1 cellular context compared by ENCODE assay signal in genomic region chr12:53569174-53569557, GRCh38.
TF ChIP-seq lines count a peak whose summit lies in the region.

No MANE protein-coding gene starts in this region.

TF ChIP-seq in GM23338, 12 proteins besides CTCF, POLR2A, EP300 and RAD21:
- TF ChIP-seq, protein P1, sequence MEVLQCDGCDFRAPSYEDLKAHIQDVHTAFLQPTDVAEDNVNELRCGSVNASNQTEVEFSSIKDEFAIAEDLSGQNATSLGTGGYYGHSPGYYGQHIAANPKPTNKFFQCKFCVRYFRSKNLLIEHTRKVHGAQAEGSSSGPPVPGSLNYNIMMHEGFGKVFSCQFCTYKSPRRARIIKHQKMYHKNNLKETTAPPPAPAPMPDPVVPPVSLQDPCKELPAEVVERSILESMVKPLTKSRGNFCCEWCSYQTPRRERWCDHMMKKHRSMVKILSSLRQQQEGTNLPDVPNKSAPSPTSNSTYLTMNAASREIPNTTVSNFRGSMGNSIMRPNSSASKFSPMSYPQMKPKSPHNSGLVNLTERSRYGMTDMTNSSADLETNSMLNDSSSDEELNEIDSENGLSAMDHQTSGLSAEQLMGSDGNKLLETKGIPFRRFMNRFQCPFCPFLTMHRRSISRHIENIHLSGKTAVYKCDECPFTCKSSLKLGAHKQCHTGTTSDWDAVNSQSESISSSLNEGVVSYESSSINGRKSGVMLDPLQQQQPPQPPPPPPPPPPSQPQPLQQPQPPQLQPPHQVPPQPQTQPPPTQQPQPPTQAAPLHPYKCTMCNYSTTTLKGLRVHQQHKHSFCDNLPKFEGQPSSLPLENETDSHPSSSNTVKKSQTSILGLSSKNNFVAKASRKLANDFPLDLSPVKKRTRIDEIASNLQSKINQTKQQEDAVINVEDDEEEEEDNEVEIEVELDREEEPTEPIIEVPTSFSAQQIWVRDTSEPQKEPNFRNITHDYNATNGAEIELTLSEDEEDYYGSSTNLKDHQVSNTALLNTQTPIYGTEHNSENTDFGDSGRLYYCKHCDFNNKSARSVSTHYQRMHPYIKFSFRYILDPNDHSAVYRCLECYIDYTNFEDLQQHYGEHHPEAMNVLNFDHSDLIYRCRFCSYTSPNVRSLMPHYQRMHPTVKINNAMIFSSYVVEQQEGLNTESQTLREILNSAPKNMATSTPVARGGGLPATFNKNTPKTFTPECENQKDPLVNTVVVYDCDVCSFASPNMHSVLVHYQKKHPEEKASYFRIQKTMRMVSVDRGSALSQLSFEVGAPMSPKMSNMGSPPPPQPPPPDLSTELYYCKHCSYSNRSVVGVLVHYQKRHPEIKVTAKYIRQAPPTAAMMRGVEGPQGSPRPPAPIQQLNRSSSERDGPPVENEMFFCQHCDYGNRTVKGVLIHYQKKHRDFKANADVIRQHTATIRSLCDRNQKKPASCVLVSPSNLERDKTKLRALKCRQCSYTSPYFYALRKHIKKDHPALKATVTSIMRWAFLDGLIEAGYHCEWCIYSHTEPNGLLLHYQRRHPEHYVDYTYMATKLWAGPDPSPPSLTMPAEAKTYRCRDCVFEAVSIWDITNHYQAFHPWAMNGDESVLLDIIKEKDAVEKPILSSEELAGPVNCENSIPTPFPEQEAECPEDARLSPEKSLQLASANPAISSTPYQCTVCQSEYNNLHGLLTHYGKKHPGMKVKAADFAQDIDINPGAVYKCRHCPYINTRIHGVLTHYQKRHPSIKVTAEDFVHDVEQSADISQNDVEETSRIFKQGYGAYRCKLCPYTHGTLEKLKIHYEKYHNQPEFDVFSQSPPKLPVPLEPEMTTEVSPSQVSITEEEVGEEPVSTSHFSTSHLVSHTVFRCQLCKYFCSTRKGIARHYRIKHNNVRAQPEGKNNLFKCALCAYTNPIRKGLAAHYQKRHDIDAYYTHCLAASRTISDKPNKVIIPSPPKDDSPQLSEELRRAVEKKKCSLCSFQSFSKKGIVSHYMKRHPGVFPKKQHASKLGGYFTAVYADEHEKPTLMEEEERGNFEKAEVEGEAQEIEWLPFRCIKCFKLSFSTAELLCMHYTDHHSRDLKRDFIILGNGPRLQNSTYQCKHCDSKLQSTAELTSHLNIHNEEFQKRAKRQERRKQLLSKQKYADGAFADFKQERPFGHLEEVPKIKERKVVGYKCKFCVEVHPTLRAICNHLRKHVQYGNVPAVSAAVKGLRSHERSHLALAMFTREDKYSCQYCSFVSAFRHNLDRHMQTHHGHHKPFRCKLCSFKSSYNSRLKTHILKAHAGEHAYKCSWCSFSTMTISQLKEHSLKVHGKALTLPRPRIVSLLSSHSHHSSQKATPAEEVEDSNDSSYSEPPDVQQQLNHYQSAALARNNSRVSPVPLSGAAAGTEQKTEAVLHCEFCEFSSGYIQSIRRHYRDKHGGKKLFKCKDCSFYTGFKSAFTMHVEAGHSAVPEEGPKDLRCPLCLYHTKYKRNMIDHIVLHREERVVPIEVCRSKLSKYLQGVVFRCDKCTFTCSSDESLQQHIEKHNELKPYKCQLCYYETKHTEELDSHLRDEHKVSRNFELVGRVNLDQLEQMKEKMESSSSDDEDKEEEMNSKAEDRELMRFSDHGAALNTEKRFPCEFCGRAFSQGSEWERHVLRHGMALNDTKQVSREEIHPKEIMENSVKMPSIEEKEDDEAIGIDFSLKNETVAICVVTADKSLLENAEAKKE (CRISPR knock-in tag; IDR thresholded peaks at IDR 0.05) = peak; percentile 64
- TF ChIP-seq CREB1 (CRISPR knock-in tag; IDR thresholded peaks at IDR 0.05; ENCODE audit: low read depth) (0 out of 2 replicates have a peak, but pooled peaks have one; percentile 4), ETS1 (IDR thresholded peaks at IDR 0.05) (no peak), JUNB (IDR thresholded peaks at IDR 0.05; ENCODE audit: unreplicated experiment) (no peak)
